In genomic region chr17:63423251-63423950, GRCh38 we compare ENCODE assay signal across 1 cellular context.
TF ChIP-seq lines count a peak whose summit lies in the region.

No MANE protein-coding gene starts in this region.

TF ChIP-seq in endothelial cell of umbilical vein, 7 proteins besides CTCF, POLR2A, EP300 and RAD21:
- TF ChIP-seq MAX (IDR thresholded peaks at IDR 0.05; ENCODE audit: insufficient read depth, insufficient read length) (no peak), POLR2AphosphoS5 (IDR thresholded peaks at IDR 0.05; ENCODE audit: insufficient read depth, low read depth, low read length) (no peak), MYC (IDR thresholded peaks at IDR 0.05; ENCODE audit: low read depth, low read length) (no peak), EZH2 (IDR thresholded peaks at IDR 0.05; ENCODE audit: borderline replicate concordance, low read depth, low read length, severe bottlenecking) (no peak), JUN (IDR thresholded peaks at IDR 0.05; ENCODE audit: borderline replicate concordance, insufficient read depth, insufficient read length, low read depth) (no peak), FOS (IDR thresholded peaks at IDR 0.05; ENCODE audit: borderline replicate concordance, insufficient read depth, low read length) (no peak), GATA2 (IDR thresholded peaks at IDR 0.05; ENCODE audit: insufficient read depth, insufficient read length, low read depth, low read length) (no peak)
